ENCODE assay signal across 14 cellular contexts in genomic region chr7:11760372-11760771, GRCh38.
DNase-seq lines count a peak whose midpoint lies in the region; ATAC-seq, FAIRE-seq and TF ChIP-seq lines count a peak whose summit lies in the region.
"Had no signal": no experiment of that assay in that cellular context is flagged by ENCODE, and none has a peak within 500 bp of the region (broad histone marks: within the 10 kb centered on the region; RNA-seq: fewer than 3 reads in every experiment).

No MANE protein-coding gene starts in this region.

- no peaks in the 10 kb centered on the region for H3K79me1 ChIP-seq in mesendoderm (ENCODE audit: low read length)

- no peak overlapping the region for H3K18ac ChIP-seq in mesendoderm (ENCODE audit: low read length)

- POLR2A ChIA-PET in WTC11 (lab: Charles Lee), result no interaction called here
- POLR2A ChIA-PET in activated CD4-positive, alpha-beta T cell treated with anti-CD3 and anti-CD28 coated beads for 36 hours (lab: Charles Lee), result no interaction called here

- H3K36me3 Mint-ChIP-seq in WTC11, result no peaks in the 10 kb centered on the region
- no peaks in the 10 kb centered on the region for H3K36me3 Mint-ChIP-seq in activated CD4-positive, alpha-beta T cell treated with anti-CD3 and anti-CD28 coated beads for 36 hours (ENCODE audit: low read depth)

- no peak overlapping the region for H3K27ac ChIP-seq in mesendoderm (ENCODE audit: low read depth, low read length)

- H3K27ac Mint-ChIP-seq in WTC11, result no peak overlapping the region
- no peak overlapping the region for H3K27ac Mint-ChIP-seq in activated CD4-positive, alpha-beta T cell treated with anti-CD3 and anti-CD28 coated beads for 36 hours

- no peak overlapping the region for H2AK5ac ChIP-seq in mesendoderm (ENCODE audit: low read length)

- H3K4me1 ChIP-seq in mesendoderm (ENCODE audit: control insufficient read depth, low read depth, low read length), result no peaks in the 10 kb centered on the region
- H3K4me1 ChIP-seq: Caco-2 had no signal

- no peak overlapping the region for H4K8ac ChIP-seq in mesendoderm (ENCODE audit: low read depth, low read length)

- no peaks in the 10 kb centered on the region for H3K27me3 ChIP-seq in mesendoderm (ENCODE audit: insufficient read depth, low read length, poor library complexity)

- intact Hi-C loops in activated CD4-positive, alpha-beta T cell treated with anti-CD3 and anti-CD28 coated beads for 36 hours (cut with DNase I, micrococcal nuclease), result no loop called here

- no CpG with 5 or more reads among the region's 3 CpGs for WGBS in mesendoderm (ENCODE audit: extremely low coverage, insufficient coverage, low lambda C conversion rate)

- no peak overlapping the region for H2BK120ac ChIP-seq in mesendoderm (ENCODE audit: low read depth, low read length)

- no peak overlapping the region for H3K56ac ChIP-seq in mesendoderm (ENCODE audit: low read length)

- H2BK15ac ChIP-seq in mesendoderm (replicated peaks; ENCODE audit: low read depth), result no peak overlapping the region

- no peak for ATAC-seq in WTC11
- ATAC-seq in GM18858 (IDR thresholded peaks at IDR 0.05; ENCODE audit: unreplicated experiment), result no peak
- ATAC-seq in activated CD4-positive, alpha-beta T cell treated with anti-CD3 and anti-CD28 coated beads for 36 hours, result no peak
- ATAC-seq: left cardiac atrium had no signal

- no peak overlapping the region for H3K4me3 ChIP-seq in mesendoderm (ENCODE audit: low read length)

- no peaks in the 10 kb centered on the region for H3K36me3 ChIP-seq in mesendoderm (ENCODE audit: control insufficient read depth, insufficient read depth, low read length)

- H3K4me3 Mint-ChIP-seq in WTC11, result no peak overlapping the region
- H3K4me3 Mint-ChIP-seq in activated CD4-positive, alpha-beta T cell treated with anti-CD3 and anti-CD28 coated beads for 36 hours, result no peak overlapping the region

- no peaks in the 10 kb centered on the region for H3K9me3 Mint-ChIP-seq in WTC11
- no peaks in the 10 kb centered on the region for H3K9me3 Mint-ChIP-seq in activated CD4-positive, alpha-beta T cell treated with anti-CD3 and anti-CD28 coated beads for 36 hours (ENCODE audit: low read depth)

- no peak overlapping the region for H3K23ac ChIP-seq in mesendoderm (ENCODE audit: low read length)

- no peak overlapping the region for H3K4me2 ChIP-seq in mesendoderm (ENCODE audit: low read length)

- FAIRE-seq in GM19239 (lab: Jason Lieb, UNC), result no peak

- CTCF ChIA-PET in WTC11 (lab: Charles Lee), result no interaction called here
- CTCF ChIA-PET in activated CD4-positive, alpha-beta T cell treated with anti-CD3 and anti-CD28 coated beads for 36 hours (lab: Charles Lee), result no interaction called here

- no peak overlapping the region for H4K5ac ChIP-seq in mesendoderm (ENCODE audit: low read length)

- no peak overlapping the region for H3K4ac ChIP-seq in mesendoderm (ENCODE audit: low read depth, low read length)

- H3K9ac ChIP-seq in mesendoderm (ENCODE audit: low read length), result no peak overlapping the region

- DNase-seq in H4 (ENCODE audit: low spot score) (peak; percentile 92), NCI-H146 treated with DMSO at 0.1 percent for 48 hours (lab: John Stamatoyannopoulos, UW; ENCODE audit: unreplicated experiment) (peak; percentile 85), SHP77 treated with DMSO at 0.1 percent for 48 hours (lab: John Stamatoyannopoulos, UW) (peak; percentile 59), mesendoderm (peak; percentile 19), WTC11 (ENCODE audit: low spot score) (no peak), GM19239 (ENCODE audit: insufficient read length, low spot score) (no peak)
- no peak for DNase-seq in activated CD4-positive, alpha-beta T cell treated with anti-CD3 and anti-CD28 coated beads for 36 hours
- DNase-seq: activated CD8-positive, alpha-beta memory T cell treated with anti-CD3 and anti-CD28 coated beads, Interleukin-2, amount 50 U/mL, for 4 hours; Caco-2; left cardiac atrium; nucleus accumbens; stimulated activated CD4-positive, alpha-beta T cell treated with anti-CD3 and anti-CD28 coated beads, Interleukin-1b, Interleukin-23, amount 100 ng/mL, for 48 hours; T1000 had no signal

- TF ChIP-seq CTCF in WTC11 (IDR thresholded peaks at IDR 0.05), result no peak

- no peaks in the 10 kb centered on the region for H3K27me3 Mint-ChIP-seq in WTC11 (ENCODE audit: low read depth)
- H3K27me3 Mint-ChIP-seq in activated CD4-positive, alpha-beta T cell treated with anti-CD3 and anti-CD28 coated beads for 36 hours, result no peaks in the 10 kb centered on the region

- H2BK5ac ChIP-seq in mesendoderm (ENCODE audit: low read length), result no peak overlapping the region

- H3K79me2 ChIP-seq in mesendoderm (ENCODE audit: control insufficient read depth, insufficient read depth, low read length), result no peaks in the 10 kb centered on the region

- H3K4me1 Mint-ChIP-seq in WTC11, result no peaks in the 10 kb centered on the region
- H3K4me1 Mint-ChIP-seq in activated CD4-positive, alpha-beta T cell treated with anti-CD3 and anti-CD28 coated beads for 36 hours, result no peaks in the 10 kb centered on the region

TF ChIP-seq in WTC11, 78 proteins besides CTCF, POLR2A, EP300 and RAD21:
- TF ChIP-seq NFE2L1 (CRISPR knock-in tag; IDR thresholded peaks at IDR 0.05) (no peak), ELF4 (CRISPR knock-in tag; IDR thresholded peaks at IDR 0.05; ENCODE audit: low read depth) (no peak), CDX4 (CRISPR knock-in tag; IDR thresholded peaks at IDR 0.05; ENCODE audit: borderline replicate concordance) (no peak)

Comparison
In these comparisons a context has a peak if more than half of its experiments do, and no peak if none do; other contexts are left out.
1. DNase-seq: peak in H4 (single experiment), NCI-H146 treated with DMSO at 0.1 percent for 48 hours (single experiment), SHP77 treated with DMSO at 0.1 percent for 48 hours (single experiment) and mesendoderm (single experiment); none in WTC11 (single experiment), activated CD4-positive, alpha-beta T cell treated with anti-CD3 and anti-CD28 coated beads for 36 hours (single experiment) and GM19239 (single experiment).